ENCODE assay signal across 29 cellular contexts in the genomic region with DNA sequence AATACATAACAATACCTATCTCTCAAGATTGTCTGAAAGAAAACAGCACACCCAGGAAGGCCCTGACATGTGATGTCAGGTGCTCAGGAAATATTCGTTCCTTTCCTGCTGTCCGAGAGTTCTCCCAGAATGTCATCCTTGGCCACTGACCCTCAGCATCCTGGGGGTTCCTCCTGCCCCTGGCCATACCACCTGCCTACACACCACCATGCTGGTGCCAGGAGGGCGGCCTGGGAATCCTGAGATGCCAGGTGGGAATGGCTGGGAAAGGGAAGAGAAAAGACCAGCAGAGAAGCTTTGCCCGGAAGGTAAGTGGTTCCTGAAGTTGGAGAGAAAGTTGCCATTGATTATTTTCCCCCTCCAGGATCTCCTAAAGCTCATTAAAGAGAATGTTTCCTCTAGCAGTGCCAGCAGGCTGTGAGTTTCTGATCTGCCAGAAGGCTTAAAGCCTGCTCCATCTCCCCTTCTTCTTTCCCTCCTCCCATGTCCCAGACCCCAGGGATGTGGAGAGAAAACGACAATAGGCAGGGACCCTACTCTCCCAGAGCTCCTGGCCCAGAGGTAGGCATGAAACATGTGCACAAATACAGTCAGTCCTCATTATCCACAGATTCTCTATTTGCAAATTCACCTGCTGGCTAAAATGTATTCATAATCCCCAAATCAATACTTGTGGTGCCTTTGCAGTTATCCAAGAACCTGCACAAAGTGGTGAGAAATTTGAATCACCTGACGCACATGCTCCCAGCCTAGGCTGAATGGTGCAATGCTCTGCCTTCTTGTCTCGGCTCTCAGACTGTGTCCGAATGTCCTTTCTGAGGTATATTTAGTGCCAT.
"Had no signal": no experiment of that assay in that cellular context is flagged by ENCODE, and none has a peak within 500 bp of the region (broad histone marks: within the 10 kb centered on the region; RNA-seq: fewer than 3 reads in every experiment).

No MANE protein-coding gene starts in this region.

- H3K36me3 ChIP-seq: ascending aorta, cardiac muscle cell had no signal

- H3K27ac ChIP-seq: ascending aorta, cardiac muscle cell, VCaP had no signal

- H3K4me3 ChIP-seq: ascending aorta, cardiac muscle cell had no signal

- DNase-seq: activated CD4-positive, alpha-beta memory T cell treated with anti-CD3 and anti-CD28 coated beads, Interleukin-2, amount 10 ng/mL, durations not matched to agents 7 days and 5 days; activated CD4-positive, alpha-beta T cell treated with anti-CD3 and anti-CD28 coated beads for 1 hour; activated CD4-positive, alpha-beta T cell treated with anti-CD3 and anti-CD28 coated beads for 36 hours; activated CD4-positive, alpha-beta T cell treated with anti-CD3 and anti-CD28 coated beads for 48 hours; activated CD4-positive, alpha-beta T cell treated with anti-CD3 and anti-CD28 coated beads, Interleukin-2, amount 10 ng/mL, durations not matched to agents 7 days and 5 days; activated CD4-positive, alpha-beta T cell treated with anti-CD3 and anti-CD28 coated beads, Interleukin-2, amount 50 U/mL, for 48 hours; activated CD4-positive, CD25-positive, alpha-beta regulatory T cell; activated CD8-positive, alpha-beta memory T cell treated with anti-CD3 and anti-CD28 coated beads for 24 hours; activated CD8-positive, alpha-beta memory T cell treated with anti-CD3 and anti-CD28 coated beads, Interleukin-2, amount 10 ng/mL, durations not matched to agents 7 days and 5 days; activated CD8-positive, alpha-beta memory T cell treated with anti-CD3 and anti-CD28 coated beads, Interleukin-2, amount 50 U/mL, for 48 hours; activated CD8-positive, alpha-beta T cell treated with anti-CD3 and anti-CD28 coated beads, Interleukin-2, amount 10 ng/mL, durations not matched to agents 7 days and 5 days; activated effector memory CD4-positive, alpha-beta T cell treated with Interleukin-2 at 50 U/mL for 16 hours; activated gamma-delta T cell; activated naive CD4-positive, alpha-beta T cell treated with anti-CD3 and anti-CD28 coated beads, Interleukin-2, amount 10 ng/mL, durations not matched to agents 7 days and 5 days; activated naive CD4-positive, alpha-beta T cell treated with Interleukin-2 at 50 U/mL for 16 hours; activated naive CD8-positive, alpha-beta T cell treated with anti-CD3 and anti-CD28 coated beads, Interleukin-2, amount 10 ng/mL, durations not matched to agents 7 days and 5 days; activated naive CD8-positive, alpha-beta T cell treated with anti-CD3 and anti-CD28 coated beads, Interleukin-2, amount 50 U/mL, for 24 hours; activated T-cell treated with anti-CD3 and anti-CD28 coated beads, Interleukin-2, amount 50 U/mL, for 24 hours; activated T-cell treated with anti-CD3 and anti-CD28 coated beads, Interleukin-2, amount 50 U/mL, for 48 hours; amygdala; anterior cingulate cortex; caudate nucleus; cerebellar nuclear complex; T-helper 1 cell; T-helper 2 cell; T-helper 9 cell had no signal

- H3K4me1 ChIP-seq: ascending aorta had no signal

- H3K9me3 ChIP-seq: ascending aorta had no signal

- H3K27me3 ChIP-seq: ascending aorta, cardiac muscle cell had no signal
